ENCODE assay signal across 9 cellular contexts in genomic region chr16:52547001-52547833, GRCh38. TPM values are rescaled to one million over a fixed set of nuclear protein-coding genes. Genes with fewer than 3 reads are reported as not detected.
DNase-seq lines count a peak whose midpoint lies in the region; ATAC-seq, FAIRE-seq and TF ChIP-seq lines count a peak whose summit lies in the region.
"Had no signal": no experiment of that assay in that cellular context is flagged by ENCODE, and none has a peak within 500 bp of the region (broad histone marks: within the 10 kb centered on the region; RNA-seq: fewer than 3 reads in every experiment).

Gene TOX3, minus strand, starts transcription at chr16:52547143. Its CDS starts 420 bp downstream, at chr16:52546723.

- TF ChIP-seq CTCF in bronchial epithelial cell (IDR thresholded peaks at IDR 0.05; ENCODE audit: insufficient read depth, low read length, severe bottlenecking): no peak
- TF ChIP-seq CTCF in mucosa of descending colon (IDR thresholded peaks at IDR 0.05): no peak
- TF ChIP-seq CTCF in GM10266 (IDR thresholded peaks at IDR 0.05; ENCODE audit: control insufficient read depth, insufficient read depth, low read depth, missing control alignments): no peak

- 3% methylated on average over 23 to 83 of the region's 83 CpGs for WGBS in aorta, 2 donors

- H3K9me3 ChIP-seq in mucosa of descending colon (no peaks in the 10 kb centered on the region), aorta (ENCODE audit: control insufficient read depth, low read length) (no peaks in the 10 kb centered on the region)

- FAIRE-seq in bronchial epithelial cell (lab: Jason Lieb, UNC): no peak

- H3K4me3 ChIP-seq in bronchial epithelial cell (ENCODE audit: low read depth, low read length) (peak within 1 kb of the TSS; percentile 9), mucosa of descending colon (peak within 1 kb of the TSS; percentile 72), aorta (ENCODE audit: low read length in 2 of 2) (peak within 1 kb of the TSS; percentile 43 to 46)

- intact Hi-C loops in mucosa of descending colon (cut with DNase I, micrococcal nuclease) (no loop called here), aorta (cut with DNase I) (no loop called here)

- DNase-seq in stimulated activated CD4-positive, alpha-beta T cell treated with anti-CD3 and anti-CD28 coated beads, Interleukin-15, amount 100 ng/mL, for 24 hours: peak; percentile 2
- DNase-seq in stimulated activated CD4-positive, alpha-beta T cell treated with anti-CD3 and anti-CD28 coated beads, Interleukin-2, amount 100 ng/mL, for 48 hours: no peak
- DNase-seq in bronchial epithelial cell (ENCODE audit: low read depth) (no peak), mucosa of descending colon (peak; percentile 74 to 86 (median 76)), aorta (no peak), NOMO-1 treated with dmso at 0.1 percent for 144 hours (lab: John Stamatoyannopoulos, UW; ENCODE audit: unreplicated experiment) (no peak), GM10266 (ENCODE audit: extremely low spot score) (no peak)

- H3K27me3 ChIP-seq in bronchial epithelial cell (ENCODE audit: control insufficient read depth, insufficient read depth, low read length) (peaks cover 32% of the 10 kb centered on the region), aorta (ENCODE audit: control insufficient read depth in 1 of 2, insufficient read depth in 2 of 2, low read length in 1 of 2) (no peaks in the 10 kb centered on the region)

- H3K36me3 ChIP-seq in bronchial epithelial cell (ENCODE audit: control insufficient read depth, insufficient read depth, low read length) (no peaks in the 10 kb centered on the region), mucosa of descending colon (ENCODE audit: low read depth) (no peaks in the 10 kb centered on the region), aorta (ENCODE audit: control insufficient read depth in 1 of 2, insufficient read depth in 2 of 2, low read length in 1 of 2) (no peaks in the 10 kb centered on the region)

- H3K27ac ChIP-seq in aorta (ENCODE audit: low read depth in 1 of 2, low read length in 2 of 2): no peak within 1 kb of the TSS

- ATAC-seq in mucosa of descending colon (peak; percentile 85), aorta (ENCODE audit: low FRiP score) (no peak), GM21526 (IDR thresholded peaks at IDR 0.05; ENCODE audit: low FRiP score, unreplicated experiment) (no peak)

- H3K4me1 ChIP-seq in mucosa of descending colon (ENCODE audit: low read depth) (peaks cover 10% of the 10 kb centered on the region), aorta (ENCODE audit: control insufficient read depth in 1 of 2, insufficient read depth in 2 of 2, low read length in 2 of 2) (peaks cover 2 to 3% of the 10 kb centered on the region in 2 donors)

RNA-seq across cellular contexts. Expression of gene TOX3, which starts in this region (rescaled TPM):
- under 0.01 and 0.13 TPM in 2 replicates for total RNA-seq in bronchial epithelial cell
- total RNA-seq in mucosa of descending colon: 10 to 100 TPM; 16.0 to 47.6 (median 42.3) TPM
- total RNA-seq in aorta: not detected
- 1 to 10 TPM in 1 of 2 donors, not detected in 1; 1.3 TPM for polyA plus RNA-seq in aorta
- total RNA-seq: G401 had no signal

Comparison
In these comparisons a context has a peak if more than half of its experiments do, and no peak if none do; other contexts are left out.
1. RNA of gene TOX3 (total RNA-seq): 16.0 to 47.6 TPM in mucosa of descending colon; not detected in aorta and under 0.01 to 0.13 TPM in bronchial epithelial cell; every median in the first group is over 10 times any median in the second.
2. DNase-seq: peak in stimulated activated CD4-positive, alpha-beta T cell treated with anti-CD3 and anti-CD28 coated beads, Interleukin-15, amount 100 ng/mL, for 24 hours (single experiment) and mucosa of descending colon (3 of 3); none in stimulated activated CD4-positive, alpha-beta T cell treated with anti-CD3 and anti-CD28 coated beads, Interleukin-2, amount 100 ng/mL, for 48 hours (0 of 2), bronchial epithelial cell (single experiment), aorta (0 of 2), NOMO-1 treated with dmso at 0.1 percent for 144 hours (single experiment) and GM10266 (single experiment).
3. H3K4me3 ChIP-seq: peak in every context shown above with its lines; median percentile 72 in mucosa of descending colon; 44 in aorta; 9 in bronchial epithelial cell.